ENCODE assay signal across 8 cellular contexts in the genomic region with DNA sequence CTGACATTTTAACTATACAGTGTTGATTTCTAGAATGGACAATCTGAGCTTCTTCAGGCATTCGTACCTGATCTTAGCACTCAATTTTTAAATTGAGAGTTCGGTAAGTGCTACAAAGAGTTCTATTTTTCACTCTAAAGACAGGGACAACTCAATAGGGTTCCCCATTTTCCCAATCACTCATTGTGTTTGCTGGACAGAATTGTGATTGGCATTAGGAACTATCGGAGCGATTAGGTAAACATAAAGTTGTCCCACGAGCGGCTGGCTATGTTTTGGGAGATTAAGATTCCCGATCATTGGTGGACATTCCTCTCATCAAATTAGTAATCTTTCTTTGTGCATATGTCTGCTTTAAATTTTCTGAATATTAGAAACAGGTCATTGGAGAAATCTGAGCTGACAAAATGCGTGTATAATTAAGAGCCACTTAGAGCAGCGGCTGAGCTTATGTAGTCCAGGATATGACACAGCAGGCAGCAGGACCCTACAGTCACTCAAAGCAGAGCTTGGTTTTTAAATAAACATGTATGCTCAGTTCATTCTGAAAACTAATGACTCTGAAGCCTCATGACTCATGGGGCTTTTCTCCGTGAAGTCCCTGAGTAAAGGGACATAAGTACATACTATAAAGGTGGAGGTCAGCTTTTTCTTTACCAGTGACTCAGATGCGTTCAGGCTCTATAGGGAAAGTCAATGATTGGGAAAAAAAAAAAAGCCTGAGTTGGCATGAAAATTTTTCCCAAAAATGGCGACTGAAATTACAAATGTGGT.
A peak's percentile ranks its signal among the peaks of the same experiment; 100 is the strongest.
DNase-seq lines count a peak whose midpoint lies in the region; ATAC-seq and TF ChIP-seq lines count a peak whose summit lies in the region.

No MANE protein-coding gene starts in this region.

- TF ChIP-seq EP300 in transverse colon (IDR thresholded peaks at IDR 0.05; ENCODE audit: low read depth) = no peak

- H3K4me3 Mint-ChIP-seq in naive thymus-derived CD8-positive, alpha-beta T cell = no peak overlapping the region

- ATAC-seq in GM18511 (IDR thresholded peaks at IDR 0.05; ENCODE audit: unreplicated experiment) = peak; percentile 96
- ATAC-seq in HG02588 (IDR thresholded peaks at IDR 0.05; ENCODE audit: unreplicated experiment) = peak; percentile 98
- ATAC-seq in esophagus mucosa = peak; percentile 25
- no peak for ATAC-seq in naive thymus-derived CD8-positive, alpha-beta T cell

- no peaks in the 10 kb centered on the region for H3K4me1 Mint-ChIP-seq in naive thymus-derived CD8-positive, alpha-beta T cell

- no peaks in the 10 kb centered on the region for H3K9me3 ChIP-seq in transverse colon

- H3K9me3 Mint-ChIP-seq in naive thymus-derived CD8-positive, alpha-beta T cell = no peaks in the 10 kb centered on the region

- no peak for TF ChIP-seq POLR2A in transverse colon (IDR thresholded peaks at IDR 0.05)

- H3K27ac Mint-ChIP-seq in naive thymus-derived CD8-positive, alpha-beta T cell = no peak overlapping the region

- no peak overlapping the region for H3K27ac ChIP-seq in transverse colon

- TF ChIP-seq CTCF in transverse colon (IDR thresholded peaks at IDR 0.05) = no peak

- no peaks in the 10 kb centered on the region for H3K36me3 ChIP-seq in transverse colon

- H3K27me3 ChIP-seq in transverse colon = no peaks in the 10 kb centered on the region

- in situ Hi-C loops in transverse colon (cut with MboI; ENCODE audit: low pct_ligation_motif_present in 1 of 4, low pct_unique_long_range_greater_than_20kb in 1 of 4, low sequenced_read_pairs in 3 of 4) = no loop called here

- WGBS in transverse colon (ENCODE audit: low coverage in 1 of 2), 2 donors = 78 to 87% methylated on average over 12 of the region's 12 CpGs

- H3K36me3 Mint-ChIP-seq in naive thymus-derived CD8-positive, alpha-beta T cell = no peaks in the 10 kb centered on the region

- H3K4me3 ChIP-seq in transverse colon = no peak overlapping the region

- H3K4me1 ChIP-seq in transverse colon = no peaks in the 10 kb centered on the region

- DNase-seq in NCI-H146 treated with DMSO at 0.1 percent for 48 hours (lab: John Stamatoyannopoulos, UW; ENCODE audit: unreplicated experiment) = peak; percentile 32
- no peak for DNase-seq in midbrain (lab: John Stamatoyannopoulos, UW)
- no peak for DNase-seq in transverse colon
- DNase-seq in activated CD4-positive, alpha-beta T cell treated with anti-CD3 and anti-CD28 coated beads for 48 hours = no peak
- no peak for DNase-seq in naive thymus-derived CD8-positive, alpha-beta T cell

- intact Hi-C loops in transverse colon (cut with DNase I; ENCODE audit: low total_unique reads) = no loop called here

- H3K27me3 Mint-ChIP-seq in naive thymus-derived CD8-positive, alpha-beta T cell = no peaks in the 10 kb centered on the region

- POLR2A ChIA-PET in naive thymus-derived CD8-positive, alpha-beta T cell (lab: Charles Lee) = no interaction called here

Comparison
In these comparisons a context has a peak if more than half of its experiments do, and no peak if none do; other contexts are left out.
1. ATAC-seq: peak in GM18511 (single experiment), HG02588 (single experiment) and esophagus mucosa (single experiment); none in naive thymus-derived CD8-positive, alpha-beta T cell (0 of 2).